Comparison of ENCODE assay signal across 9 cellular contexts in genomic region chr6:41707565-41708200, GRCh38. TPM values are rescaled to one million over a fixed set of nuclear protein-coding genes. Genes with fewer than 3 reads are reported as not detected.
DNase-seq lines count a peak whose midpoint lies in the region; ATAC-seq and TF ChIP-seq lines count a peak whose summit lies in the region.
"Had no signal": no experiment of that assay in that cellular context is flagged by ENCODE, and none has a peak within 500 bp of the region (broad histone marks: within the 10 kb centered on the region; RNA-seq: fewer than 3 reads in every experiment).

No MANE protein-coding gene starts in this region.

- H3K27ac Mint-ChIP-seq in IgD-negative memory B cell (peak overlapping the region; percentile 86 to 98 (median 88)), endodermal cell (peak overlapping the region; percentile 25)
- peak overlapping the region; percentile 89 for H3K27ac Mint-ChIP-seq in activated CD4-positive, alpha-beta T cell treated with anti-CD3 and anti-CD28 coated beads, Interleukin-2, amount 10 ng/mL, durations not matched to agents 7 days and 5 days
- H3K27ac Mint-ChIP-seq: progenitor cell of endocrine pancreas had no signal

- H3K27me3 Mint-ChIP-seq in IgD-negative memory B cell (peaks cover 1% of the 10 kb centered on the region), endodermal cell (ENCODE audit: insufficient read depth) (peaks cover 6% of the 10 kb centered on the region)
- H3K27me3 Mint-ChIP-seq in activated CD4-positive, alpha-beta T cell treated with anti-CD3 and anti-CD28 coated beads, Interleukin-2, amount 10 ng/mL, durations not matched to agents 7 days and 5 days, result peaks cover 2% of the 10 kb centered on the region

- CTCF ChIA-PET in activated CD4-positive, alpha-beta T cell treated with anti-CD3 and anti-CD28 coated beads, Interleukin-2, amount 10 ng/mL, durations not matched to agents 7 days and 5 days (lab: Charles Lee), result interaction anchor here (0.7 to 1.8 kb wide), 5 partner anchors 9 to 67 kb away, joined by 3 to 5 read pairs (median 3); no protein-coding TSS in a partner anchor

- intact Hi-C loops in sciatic nerve (cut with DNase I), result no loop called here

- ATAC-seq in GM19328 (IDR thresholded peaks at IDR 0.05; ENCODE audit: unreplicated experiment) (no peak), HG02798 (IDR thresholded peaks at IDR 0.05; ENCODE audit: poor library complexity, unreplicated experiment) (no peak), sciatic nerve (no peak)

- DNase-seq in activated CD4-positive, alpha-beta T cell treated with anti-CD3 and anti-CD28 coated beads, Interleukin-2, amount 10 ng/mL, durations not matched to agents 7 days and 5 days, result peak; percentile 56
- DNase-seq in endodermal cell (no peak), sciatic nerve (ENCODE audit: low spot score) (no peak), iPS-NIHi11 (ENCODE audit: low spot score) (no peak)
- DNase-seq in stimulated activated CD4-positive, alpha-beta T cell treated with anti-CD3 and anti-CD28 coated beads, Interleukin-4, amount 100 ng/mL, for 1 hour, result peak; percentile 21

- H3K4me1 Mint-ChIP-seq in IgD-negative memory B cell (peaks cover 49 to 64% (median 50%) of the 10 kb centered on the region in 3 donors), endodermal cell (no peaks in the 10 kb centered on the region)
- peaks cover 36% of the 10 kb centered on the region for H3K4me1 Mint-ChIP-seq in activated CD4-positive, alpha-beta T cell treated with anti-CD3 and anti-CD28 coated beads, Interleukin-2, amount 10 ng/mL, durations not matched to agents 7 days and 5 days

- H3K4me3 ChIP-seq in endodermal cell (ENCODE audit: low read length), result no peak overlapping the region

- H3K4me1 ChIP-seq in endodermal cell (ENCODE audit: control insufficient read depth, insufficient read depth, low read length), result no peaks in the 10 kb centered on the region

- H3K4me3 Mint-ChIP-seq in IgD-negative memory B cell, result peak overlapping the region; percentile 59 to 90 (median 76)
- peak overlapping the region; percentile 31 for H3K4me3 Mint-ChIP-seq in activated CD4-positive, alpha-beta T cell treated with anti-CD3 and anti-CD28 coated beads, Interleukin-2, amount 10 ng/mL, durations not matched to agents 7 days and 5 days
- no peak overlapping the region for H3K4me3 Mint-ChIP-seq in endodermal cell

- no peaks in the 10 kb centered on the region for H3K9me3 ChIP-seq in endodermal cell (ENCODE audit: control insufficient read depth, low read length)

- H3K36me3 ChIP-seq in endodermal cell (ENCODE audit: control insufficient read depth, insufficient read depth, low read length), result no peaks in the 10 kb centered on the region

- H3K36me3 Mint-ChIP-seq in IgD-negative memory B cell (peaks cover 8% of the 10 kb centered on the region), endodermal cell (ENCODE audit: low read depth) (no peaks in the 10 kb centered on the region)
- peaks cover 4% of the 10 kb centered on the region for H3K36me3 Mint-ChIP-seq in activated CD4-positive, alpha-beta T cell treated with anti-CD3 and anti-CD28 coated beads, Interleukin-2, amount 10 ng/mL, durations not matched to agents 7 days and 5 days (ENCODE audit: low read depth)

- 86 to 95% methylated on average over 4 to 13 of the region's 14 CpGs for WGBS in endodermal cell (ENCODE audit: insufficient coverage in 1 of 2, insufficient read length in 1 of 2), 2 experiments

- H3K27ac ChIP-seq in endodermal cell (ENCODE audit: low read depth, low read length), result no peak overlapping the region

- H3K9me3 Mint-ChIP-seq in IgD-negative memory B cell (no peaks in the 10 kb centered on the region), endodermal cell (no peaks in the 10 kb centered on the region)
- H3K9me3 Mint-ChIP-seq in activated CD4-positive, alpha-beta T cell treated with anti-CD3 and anti-CD28 coated beads, Interleukin-2, amount 10 ng/mL, durations not matched to agents 7 days and 5 days, result no peaks in the 10 kb centered on the region

- H3K27me3 ChIP-seq in endodermal cell (ENCODE audit: control insufficient read depth, insufficient read depth, low read length, poor library complexity, severe bottlenecking), result no peaks in the 10 kb centered on the region

- TF ChIP-seq CTCF in endodermal cell (conservative IDR thresholded peaks at IDR 0.05), result no peak

- no peak overlapping the region for H3K9ac ChIP-seq in endodermal cell (ENCODE audit: extremely low read depth, low read length, poor library complexity, severe bottlenecking)

- POLR2A ChIA-PET in activated CD4-positive, alpha-beta T cell treated with anti-CD3 and anti-CD28 coated beads, Interleukin-2, amount 10 ng/mL, durations not matched to agents 7 days and 5 days (lab: Charles Lee), result no interaction called here

RNA-seq across cellular contexts. Expression of gene TFEB, which starts 27.7 kb away (rescaled TPM):
- polyA plus RNA-seq in IgD-negative memory B cell, result 196 TPM
- 10 to 100 TPM in 1 of 2 experiments, 1 to 10 TPM in 1; 9.7 to 12.5 TPM for total RNA-seq in activated CD4-positive, alpha-beta T cell treated with anti-CD3 and anti-CD28 coated beads, Interleukin-2, amount 10 ng/mL, durations not matched to agents 7 days and 5 days
- total RNA-seq in endodermal cell, result under 1 TPM in 1 of 2 donors, not detected in 1; 0.24 TPM
- 1.2 TPM for polyA plus RNA-seq in endodermal cell (2013, experiment 1 of 2)
- 0.99 TPM for polyA plus RNA-seq in endodermal cell (2013, experiment 2 of 2)
- total RNA-seq in sciatic nerve, result 35.5 TPM

RNA-seq across cellular contexts. Expression of gene PGC, which starts 39.5 kb away (rescaled TPM):
- polyA plus RNA-seq in IgD-negative memory B cell, result not detected
- total RNA-seq in activated CD4-positive, alpha-beta T cell treated with anti-CD3 and anti-CD28 coated beads, Interleukin-2, amount 10 ng/mL, durations not matched to agents 7 days and 5 days, result not detected
- total RNA-seq in endodermal cell (not detected), sciatic nerve (0.27 TPM)
- polyA plus RNA-seq in endodermal cell (2013, experiment 1 of 2), result not detected
- polyA plus RNA-seq in endodermal cell (2013, experiment 2 of 2), result not detected
- total RNA-seq: progenitor cell of endocrine pancreas had no signal

Comparison
In these comparisons a context has a peak if more than half of its experiments do, and no peak if none do; other contexts are left out.
1. H3K27ac Mint-ChIP-seq: peak in every context shown above with its lines; median percentile 89 in activated CD4-positive, alpha-beta T cell treated with anti-CD3 and anti-CD28 coated beads, Interleukin-2, amount 10 ng/mL, durations not matched to agents 7 days and 5 days; 88 in IgD-negative memory B cell; 25 in endodermal cell.
2. DNase-seq: peak in activated CD4-positive, alpha-beta T cell treated with anti-CD3 and anti-CD28 coated beads, Interleukin-2, amount 10 ng/mL, durations not matched to agents 7 days and 5 days (single experiment) and stimulated activated CD4-positive, alpha-beta T cell treated with anti-CD3 and anti-CD28 coated beads, Interleukin-4, amount 100 ng/mL, for 1 hour (single experiment); none in endodermal cell (single experiment), sciatic nerve (single experiment) and iPS-NIHi11 (single experiment).
3. RNA of gene TFEB, which starts 27.7 kb away (total RNA-seq): 35.5 TPM in sciatic nerve (single experiment) and 9.7 to 12.5 TPM in activated CD4-positive, alpha-beta T cell treated with anti-CD3 and anti-CD28 coated beads, Interleukin-2, amount 10 ng/mL, durations not matched to agents 7 days and 5 days; 0.24 TPM in endodermal cell; every median in the first group is over 4 times any median in the second.